Comparison of ENCODE assay signal across 1 cellular context in genomic region chr10:68329506-68329861, GRCh38.
TF ChIP-seq lines count a peak whose summit lies in the region.

No MANE protein-coding gene starts in this region.

TF ChIP-seq in HCT116, 20 proteins besides CTCF, POLR2A, EP300 and RAD21:
- no peak for TF ChIP-seq POLR2AphosphoS5 (IDR thresholded peaks at IDR 0.05; ENCODE audit: low read depth, low read length)
- TF ChIP-seq EZH2phosphoT487 (IDR thresholded peaks at IDR 0.05; ENCODE audit: borderline replicate concordance), result no peak
- no peak for TF ChIP-seq YY1 (IDR thresholded peaks at IDR 0.05; ENCODE audit: extremely low read depth, insufficient replicate concordance, low read depth, low read length)
- TF ChIP-seq ELF1 (IDR thresholded peaks at IDR 0.05; ENCODE audit: borderline replicate concordance, low read depth), result no peak
- no peak for TF ChIP-seq CEBPB (IDR thresholded peaks at IDR 0.05; ENCODE audit: low read depth)
- no peak for TF ChIP-seq ZFX (IDR thresholded peaks at IDR 0.05)
- TF ChIP-seq TCF7L2 (IDR thresholded peaks at IDR 0.05; ENCODE audit: borderline replicate concordance, extremely low read depth, insufficient read depth, insufficient read length), result no peak
- no peak for TF ChIP-seq ZBTB33 (IDR thresholded peaks at IDR 0.05; ENCODE audit: extremely low read depth, insufficient replicate concordance, low read length)
- TF ChIP-seq ATF3 (IDR thresholded peaks at IDR 0.05), result no peak
- TF ChIP-seq MAX (IDR thresholded peaks at IDR 0.05), result no peak
- TF ChIP-seq, protein P1, sequence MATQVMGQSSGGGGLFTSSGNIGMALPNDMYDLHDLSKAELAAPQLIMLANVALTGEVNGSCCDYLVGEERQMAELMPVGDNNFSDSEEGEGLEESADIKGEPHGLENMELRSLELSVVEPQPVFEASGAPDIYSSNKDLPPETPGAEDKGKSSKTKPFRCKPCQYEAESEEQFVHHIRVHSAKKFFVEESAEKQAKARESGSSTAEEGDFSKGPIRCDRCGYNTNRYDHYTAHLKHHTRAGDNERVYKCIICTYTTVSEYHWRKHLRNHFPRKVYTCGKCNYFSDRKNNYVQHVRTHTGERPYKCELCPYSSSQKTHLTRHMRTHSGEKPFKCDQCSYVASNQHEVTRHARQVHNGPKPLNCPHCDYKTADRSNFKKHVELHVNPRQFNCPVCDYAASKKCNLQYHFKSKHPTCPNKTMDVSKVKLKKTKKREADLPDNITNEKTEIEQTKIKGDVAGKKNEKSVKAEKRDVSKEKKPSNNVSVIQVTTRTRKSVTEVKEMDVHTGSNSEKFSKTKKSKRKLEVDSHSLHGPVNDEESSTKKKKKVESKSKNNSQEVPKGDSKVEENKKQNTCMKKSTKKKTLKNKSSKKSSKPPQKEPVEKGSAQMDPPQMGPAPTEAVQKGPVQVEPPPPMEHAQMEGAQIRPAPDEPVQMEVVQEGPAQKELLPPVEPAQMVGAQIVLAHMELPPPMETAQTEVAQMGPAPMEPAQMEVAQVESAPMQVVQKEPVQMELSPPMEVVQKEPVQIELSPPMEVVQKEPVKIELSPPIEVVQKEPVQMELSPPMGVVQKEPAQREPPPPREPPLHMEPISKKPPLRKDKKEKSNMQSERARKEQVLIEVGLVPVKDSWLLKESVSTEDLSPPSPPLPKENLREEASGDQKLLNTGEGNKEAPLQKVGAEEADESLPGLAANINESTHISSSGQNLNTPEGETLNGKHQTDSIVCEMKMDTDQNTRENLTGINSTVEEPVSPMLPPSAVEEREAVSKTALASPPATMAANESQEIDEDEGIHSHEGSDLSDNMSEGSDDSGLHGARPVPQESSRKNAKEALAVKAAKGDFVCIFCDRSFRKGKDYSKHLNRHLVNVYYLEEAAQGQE (IDR thresholded peaks at IDR 0.05; ENCODE audit: low read depth), result no peak
TF ChIP-seq in HCT116: peak in this region for 0.
